In genomic region chr3:191343115-191343514, GRCh38 we compare ENCODE assay signal across 1 cellular context.
TF ChIP-seq lines count a peak whose summit lies in the region.

No MANE protein-coding gene starts in this region.

TF ChIP-seq in A549, 52 proteins besides CTCF, POLR2A, EP300 and RAD21 (continued from another document):
- TF ChIP-seq, protein P1, sequence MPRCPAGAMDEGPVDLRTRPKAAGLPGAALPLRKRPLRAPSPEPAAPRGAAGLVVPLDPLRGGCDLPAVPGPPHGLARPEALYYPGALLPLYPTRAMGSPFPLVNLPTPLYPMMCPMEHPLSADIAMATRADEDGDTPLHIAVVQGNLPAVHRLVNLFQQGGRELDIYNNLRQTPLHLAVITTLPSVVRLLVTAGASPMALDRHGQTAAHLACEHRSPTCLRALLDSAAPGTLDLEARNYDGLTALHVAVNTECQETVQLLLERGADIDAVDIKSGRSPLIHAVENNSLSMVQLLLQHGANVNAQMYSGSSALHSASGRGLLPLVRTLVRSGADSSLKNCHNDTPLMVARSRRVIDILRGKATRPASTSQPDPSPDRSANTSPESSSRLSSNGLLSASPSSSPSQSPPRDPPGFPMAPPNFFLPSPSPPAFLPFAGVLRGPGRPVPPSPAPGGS (IDR thresholded peaks at IDR 0.05): no peak
- TF ChIP-seq MYC (IDR thresholded peaks at IDR 0.05; ENCODE audit: borderline replicate concordance, low read length): no peak
- no peak for TF ChIP-seq HMGXB4 (CRISPR knock-in tag; IDR thresholded peaks at IDR 0.05; ENCODE audit: borderline replicate concordance)
- TF ChIP-seq, protein P2, sequence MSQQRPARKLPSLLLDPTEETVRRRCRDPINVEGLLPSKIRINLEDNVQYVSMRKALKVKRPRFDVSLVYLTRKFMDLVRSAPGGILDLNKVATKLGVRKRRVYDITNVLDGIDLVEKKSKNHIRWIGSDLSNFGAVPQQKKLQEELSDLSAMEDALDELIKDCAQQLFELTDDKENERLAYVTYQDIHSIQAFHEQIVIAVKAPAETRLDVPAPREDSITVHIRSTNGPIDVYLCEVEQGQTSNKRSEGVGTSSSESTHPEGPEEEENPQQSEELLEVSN (IDR thresholded peaks at IDR 0.05; ENCODE audit: borderline replicate concordance, low read depth): no peak
- no peak for TF ChIP-seq PHF8 (IDR thresholded peaks at IDR 0.05; ENCODE audit: borderline replicate concordance, low read depth)
- no peak for TF ChIP-seq KDM1A (IDR thresholded peaks at IDR 0.05; ENCODE audit: low read depth)
- no peak for TF ChIP-seq RFX5 (IDR thresholded peaks at IDR 0.05)
- TF ChIP-seq ELK1 (IDR thresholded peaks at IDR 0.05; ENCODE audit: low read depth, low read length): no peak
- TF ChIP-seq EHMT2 (IDR thresholded peaks at IDR 0.05; ENCODE audit: low read depth): no peak
- no peak for TF ChIP-seq NPAS2 (CRISPR knock-in tag; IDR thresholded peaks at IDR 0.05; ENCODE audit: borderline replicate concordance)
